ENCODE assay signal across 1 cellular context in genomic region chr5:147565524-147565923, GRCh38.
TF ChIP-seq lines count a peak whose summit lies in the region.

No MANE protein-coding gene starts in this region.

TF ChIP-seq in H1, 55 proteins besides CTCF, POLR2A, EP300 and RAD21:
- TF ChIP-seq SUZ12 (IDR thresholded peaks at IDR 0.05; ENCODE audit: low read length), result no peak
